Comparison of ENCODE assay signal across 2 cellular contexts in the genomic region with DNA sequence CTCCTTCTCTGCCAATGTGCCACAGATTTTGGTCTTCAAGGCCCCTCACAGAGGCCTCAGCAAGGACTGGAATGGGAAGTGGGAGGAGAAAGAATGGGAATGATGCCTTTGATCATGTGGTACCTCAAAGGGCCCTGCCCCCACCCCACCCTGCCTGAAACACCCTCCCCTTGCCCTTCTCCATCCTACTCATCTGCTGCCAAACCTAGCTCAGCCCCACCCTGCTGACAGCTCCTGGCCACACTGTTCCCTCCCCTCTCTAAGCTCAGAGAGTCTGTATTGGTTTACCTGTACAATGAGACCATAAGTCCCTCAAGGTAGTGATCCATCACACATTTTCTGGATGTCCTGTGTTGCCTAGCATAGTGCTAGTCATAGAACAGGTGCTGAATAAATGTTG.
TF ChIP-seq lines count a peak whose summit lies in the region.

No MANE protein-coding gene starts in this region.

TF ChIP-seq in IMR-90, 13 proteins besides CTCF, POLR2A, EP300 and RAD21:
- no peak for TF ChIP-seq MXI1 (IDR thresholded peaks at IDR 0.05; ENCODE audit: borderline replicate concordance, low read depth, low read length)
- TF ChIP-seq MAZ (IDR thresholded peaks at IDR 0.05; ENCODE audit: borderline replicate concordance, low read depth, low read length), result no peak
- TF ChIP-seq, protein P1, sequence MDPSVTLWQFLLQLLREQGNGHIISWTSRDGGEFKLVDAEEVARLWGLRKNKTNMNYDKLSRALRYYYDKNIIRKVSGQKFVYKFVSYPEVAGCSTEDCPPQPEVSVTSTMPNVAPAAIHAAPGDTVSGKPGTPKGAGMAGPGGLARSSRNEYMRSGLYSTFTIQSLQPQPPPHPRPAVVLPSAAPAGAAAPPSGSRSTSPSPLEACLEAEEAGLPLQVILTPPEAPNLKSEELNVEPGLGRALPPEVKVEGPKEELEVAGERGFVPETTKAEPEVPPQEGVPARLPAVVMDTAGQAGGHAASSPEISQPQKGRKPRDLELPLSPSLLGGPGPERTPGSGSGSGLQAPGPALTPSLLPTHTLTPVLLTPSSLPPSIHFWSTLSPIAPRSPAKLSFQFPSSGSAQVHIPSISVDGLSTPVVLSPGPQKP (IDR thresholded peaks at IDR 0.05; ENCODE audit: borderline replicate concordance, low read depth, low read length), result no peak
- TF ChIP-seq MAFK (IDR thresholded peaks at IDR 0.05; ENCODE audit: low read depth, low read length), result no peak
- TF ChIP-seq RFX5 (IDR thresholded peaks at IDR 0.05; ENCODE audit: low read depth, low read length), result no peak
- TF ChIP-seq BHLHE40 (IDR thresholded peaks at IDR 0.05; ENCODE audit: low read depth, low read length), result no peak
- TF ChIP-seq FOS (IDR thresholded peaks at IDR 0.05; ENCODE audit: low read depth, low read length), result no peak
- TF ChIP-seq, protein P2, sequence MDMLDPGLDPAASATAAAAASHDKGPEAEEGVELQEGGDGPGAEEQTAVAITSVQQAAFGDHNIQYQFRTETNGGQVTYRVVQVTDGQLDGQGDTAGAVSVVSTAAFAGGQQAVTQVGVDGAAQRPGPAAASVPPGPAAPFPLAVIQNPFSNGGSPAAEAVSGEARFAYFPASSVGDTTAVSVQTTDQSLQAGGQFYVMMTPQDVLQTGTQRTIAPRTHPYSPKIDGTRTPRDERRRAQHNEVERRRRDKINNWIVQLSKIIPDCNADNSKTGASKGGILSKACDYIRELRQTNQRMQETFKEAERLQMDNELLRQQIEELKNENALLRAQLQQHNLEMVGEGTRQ (IDR thresholded peaks at IDR 0.05; ENCODE audit: low read depth, low read length), result no peak
- no peak for TF ChIP-seq SMC3 (IDR thresholded peaks at IDR 0.05; ENCODE audit: low read depth, low read length)
- no peak for TF ChIP-seq NFE2L2 (IDR thresholded peaks at IDR 0.05; ENCODE audit: low read depth, low read length)
- no peak for TF ChIP-seq CHD1 (IDR thresholded peaks at IDR 0.05; ENCODE audit: low read depth, low read length)
- TF ChIP-seq CEBPB (IDR thresholded peaks at IDR 0.05; ENCODE audit: low read depth, low read length), result no peak
- TF ChIP-seq RCOR1 (IDR thresholded peaks at IDR 0.05; ENCODE audit: insufficient replicate concordance, low read length), result no peak

TF ChIP-seq in WTC11, 78 proteins besides CTCF, POLR2A, EP300 and RAD21:
- TF ChIP-seq FOXJ3 (CRISPR knock-in tag; IDR thresholded peaks at IDR 0.05; ENCODE audit: borderline replicate concordance), result no peak
- TF ChIP-seq, protein P3, sequence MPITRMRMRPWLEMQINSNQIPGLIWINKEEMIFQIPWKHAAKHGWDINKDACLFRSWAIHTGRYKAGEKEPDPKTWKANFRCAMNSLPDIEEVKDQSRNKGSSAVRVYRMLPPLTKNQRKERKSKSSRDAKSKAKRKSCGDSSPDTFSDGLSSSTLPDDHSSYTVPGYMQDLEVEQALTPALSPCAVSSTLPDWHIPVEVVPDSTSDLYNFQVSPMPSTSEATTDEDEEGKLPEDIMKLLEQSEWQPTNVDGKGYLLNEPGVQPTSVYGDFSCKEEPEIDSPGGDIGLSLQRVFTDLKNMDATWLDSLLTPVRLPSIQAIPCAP (CRISPR knock-in tag; IDR thresholded peaks at IDR 0.05), result no peak
- TF ChIP-seq ZBTB21 (CRISPR knock-in tag; IDR thresholded peaks at IDR 0.05; ENCODE audit: borderline replicate concordance), result no peak
- no peak for TF ChIP-seq TCF7 (CRISPR knock-in tag; IDR thresholded peaks at IDR 0.05; ENCODE audit: low read depth)
- no peak for TF ChIP-seq GABPB1 (CRISPR knock-in tag; IDR thresholded peaks at IDR 0.05)
- TF ChIP-seq, protein P4, sequence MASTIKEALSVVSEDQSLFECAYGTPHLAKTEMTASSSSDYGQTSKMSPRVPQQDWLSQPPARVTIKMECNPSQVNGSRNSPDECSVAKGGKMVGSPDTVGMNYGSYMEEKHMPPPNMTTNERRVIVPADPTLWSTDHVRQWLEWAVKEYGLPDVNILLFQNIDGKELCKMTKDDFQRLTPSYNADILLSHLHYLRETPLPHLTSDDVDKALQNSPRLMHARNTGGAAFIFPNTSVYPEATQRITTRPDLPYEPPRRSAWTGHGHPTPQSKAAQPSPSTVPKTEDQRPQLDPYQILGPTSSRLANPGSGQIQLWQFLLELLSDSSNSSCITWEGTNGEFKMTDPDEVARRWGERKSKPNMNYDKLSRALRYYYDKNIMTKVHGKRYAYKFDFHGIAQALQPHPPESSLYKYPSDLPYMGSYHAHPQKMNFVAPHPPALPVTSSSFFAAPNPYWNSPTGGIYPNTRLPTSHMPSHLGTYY (CRISPR knock-in tag; IDR thresholded peaks at IDR 0.05), result no peak
- no peak for TF ChIP-seq ZNF232 (CRISPR knock-in tag; IDR thresholded peaks at IDR 0.05)
- TF ChIP-seq, protein P5, sequence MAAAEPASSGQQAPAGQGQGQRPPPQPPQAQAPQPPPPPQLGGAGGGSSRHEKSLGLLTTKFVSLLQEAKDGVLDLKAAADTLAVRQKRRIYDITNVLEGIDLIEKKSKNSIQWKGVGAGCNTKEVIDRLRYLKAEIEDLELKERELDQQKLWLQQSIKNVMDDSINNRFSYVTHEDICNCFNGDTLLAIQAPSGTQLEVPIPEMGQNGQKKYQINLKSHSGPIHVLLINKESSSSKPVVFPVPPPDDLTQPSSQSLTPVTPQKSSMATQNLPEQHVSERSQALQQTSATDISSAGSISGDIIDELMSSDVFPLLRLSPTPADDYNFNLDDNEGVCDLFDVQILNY (CRISPR knock-in tag; IDR thresholded peaks at IDR 0.05), result no peak
